Comparison of ENCODE assay signal across 8 cellular contexts in the genomic region with DNA sequence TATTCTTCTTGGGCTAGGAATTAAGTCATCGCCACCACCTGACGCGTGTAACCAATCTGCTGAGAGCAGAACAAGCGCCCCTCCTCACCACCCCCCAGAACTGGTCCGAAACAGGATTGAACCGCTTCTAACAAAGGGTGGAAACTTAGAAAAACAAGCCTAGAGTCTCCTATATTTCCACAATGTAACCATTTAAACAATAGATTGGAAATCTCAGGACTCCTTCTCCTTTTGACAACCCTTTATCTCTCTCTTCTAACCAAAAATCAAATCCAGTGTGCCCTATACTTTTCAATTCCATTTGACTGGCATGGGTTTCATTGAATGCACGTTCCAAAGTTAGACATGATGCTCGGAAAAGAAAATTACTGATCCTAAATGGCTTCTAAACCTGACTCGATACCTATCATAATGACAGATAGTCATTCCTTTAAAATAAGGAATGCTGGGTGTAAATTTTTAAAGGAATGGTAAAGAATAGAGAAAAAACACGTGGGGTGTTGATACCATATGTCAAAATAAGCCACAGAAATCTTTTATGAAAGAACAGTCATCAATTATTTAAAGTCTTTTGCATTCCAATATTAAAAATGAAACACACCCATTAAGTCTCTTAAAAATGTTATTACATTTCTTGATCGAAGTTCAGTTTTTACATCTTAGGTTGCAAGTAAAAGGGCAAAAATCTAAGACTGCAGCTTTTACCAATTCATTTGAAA. TPM values are rescaled to one million over a fixed set of nuclear protein-coding genes. Genes with fewer than 3 reads are reported as not detected.
DNase-seq lines count a peak whose midpoint lies in the region; ATAC-seq, FAIRE-seq and TF ChIP-seq lines count a peak whose summit lies in the region.

No MANE protein-coding gene starts in this region.

- H3K9me3 ChIP-seq in mesenchymal stem cell (ENCODE audit: control insufficient read depth, low read length), result no peaks in the 10 kb centered on the region

- H3K4me2 ChIP-seq in mesenchymal stem cell (ENCODE audit: low read length, poor library complexity, severe bottlenecking), result peak overlapping the region; percentile 33

- no peak overlapping the region for H2BK12ac ChIP-seq in mesenchymal stem cell (ENCODE audit: low read length in 2 of 2)

- H3K18ac ChIP-seq in mesenchymal stem cell (ENCODE audit: low read depth in 1 of 2, low read length in 2 of 2), result no peak overlapping the region

- H2AK5ac ChIP-seq in mesenchymal stem cell (ENCODE audit: low read length, severe bottlenecking), result no peak overlapping the region

- H2BK15ac ChIP-seq in mesenchymal stem cell (ENCODE audit: low read depth, poor library complexity, severe bottlenecking), result no peak overlapping the region

- no peaks in the 10 kb centered on the region for H3K4me1 ChIP-seq in mesenchymal stem cell (ENCODE audit: control insufficient read depth, insufficient read depth, low read depth, low read length)

- peak; percentile 13; the same call in 1 of the 2 replicates for TF ChIP-seq POLR2A in GM12891 (IDR thresholded peaks at IDR 0.05; ENCODE audit: low read depth, low read length)

- POLR2A ChIA-PET in activated CD8-positive, alpha-beta T cell treated with anti-CD3 and anti-CD28 coated beads for 36 hours (lab: Charles Lee), result interaction anchor here (0.7 to 2.7 kb wide), 13 partner anchors 9 to 509 kb away, joined by 3 to 40 read pairs (median 4); no protein-coding TSS in a partner anchor

- peak overlapping the region; percentile 98 for H3K27ac Mint-ChIP-seq in activated CD8-positive, alpha-beta T cell treated with anti-CD3 and anti-CD28 coated beads for 36 hours
- H3K27ac Mint-ChIP-seq in effector memory CD8-positive, alpha-beta T cell, result peak overlapping the region; percentile 98 to 100

- H3K23ac ChIP-seq in mesenchymal stem cell (ENCODE audit: low read length in 2 of 2), result no peak overlapping the region

- FAIRE-seq in GM12891 (lab: Jason Lieb, UNC), result peak; percentile 72

- H3K27me3 ChIP-seq in mesenchymal stem cell (ENCODE audit: control insufficient read depth in 1 of 2, insufficient read depth in 1 of 2, low read length in 2 of 2), result no peaks in the 10 kb centered on the region

- peak; percentile 12 for ATAC-seq in HG03432 (IDR thresholded peaks at IDR 0.05; ENCODE audit: unreplicated experiment)
- peak; percentile 21 for ATAC-seq in activated CD8-positive, alpha-beta T cell treated with anti-CD3 and anti-CD28 coated beads for 36 hours
- peak; percentile 28 for ATAC-seq in effector memory CD8-positive, alpha-beta T cell (replicated peaks)

- intact Hi-C loops in activated CD8-positive, alpha-beta T cell treated with anti-CD3 and anti-CD28 coated beads for 36 hours (cut with micrococcal nuclease), result loop anchor here (2.0 to 10.0 kb wide), 4 partner anchors 101 to 517 kb away; no protein-coding TSS in a partner anchor

- no peaks in the 10 kb centered on the region for H3K79me1 ChIP-seq in mesenchymal stem cell (replicated peaks; ENCODE audit: low read length, poor library complexity, severe bottlenecking)

- H4K8ac ChIP-seq in mesenchymal stem cell (ENCODE audit: low read length), result no peak overlapping the region

- peak overlapping the region; percentile 34 to 91 for H3K4me3 ChIP-seq in mesenchymal stem cell (ENCODE audit: insufficient read depth in 1 of 2, low read depth in 1 of 2, low read length in 2 of 2)

- no peak overlapping the region for H3K14ac ChIP-seq in mesenchymal stem cell (ENCODE audit: low read length in 2 of 2)

- no peak overlapping the region for H3K4ac ChIP-seq in mesenchymal stem cell (ENCODE audit: low read depth in 1 of 2, low read length in 2 of 2)

- peaks cover 25% of the 10 kb centered on the region for H3K4me1 Mint-ChIP-seq in activated CD8-positive, alpha-beta T cell treated with anti-CD3 and anti-CD28 coated beads for 36 hours (ENCODE audit: low read depth)
- H3K4me1 Mint-ChIP-seq in effector memory CD8-positive, alpha-beta T cell (ENCODE audit: low read depth in 2 of 2), result peaks cover 14 to 34% of the 10 kb centered on the region in 2 donors

- peak overlapping the region; percentile 99 for H3K9ac ChIP-seq in mesenchymal stem cell (ENCODE audit: low read length)

- H3K27me3 Mint-ChIP-seq in activated CD8-positive, alpha-beta T cell treated with anti-CD3 and anti-CD28 coated beads for 36 hours, result no peaks in the 10 kb centered on the region
- H3K27me3 Mint-ChIP-seq in effector memory CD8-positive, alpha-beta T cell, result no peaks in the 10 kb centered on the region

- no peak overlapping the region for H2AFZ ChIP-seq in mesenchymal stem cell (ENCODE audit: low read depth, low read length)

- no peak overlapping the region for H4K91ac ChIP-seq in mesenchymal stem cell (ENCODE audit: low read length)

- H3K27ac ChIP-seq in mesenchymal stem cell (ENCODE audit: low read length, poor library complexity, severe bottlenecking), result peak overlapping the region; percentile 75

- no peak overlapping the region for H2BK5ac ChIP-seq in mesenchymal stem cell (ENCODE audit: low read depth, low read length, poor library complexity, severe bottlenecking)

- H3K9me3 Mint-ChIP-seq in activated CD8-positive, alpha-beta T cell treated with anti-CD3 and anti-CD28 coated beads for 36 hours, result no peaks in the 10 kb centered on the region
- H3K9me3 Mint-ChIP-seq in effector memory CD8-positive, alpha-beta T cell, result no peaks in the 10 kb centered on the region

- H2BK120ac ChIP-seq in mesenchymal stem cell (ENCODE audit: low read depth, low read length), result no peak overlapping the region

- peaks cover 0 to 20% of the 10 kb centered on the region in 2 experiments for H3K36me3 ChIP-seq in mesenchymal stem cell (ENCODE audit: control insufficient read depth in 1 of 2, insufficient read depth in 2 of 2, low read depth in 1 of 2, low read length in 2 of 2)

- no peak for DNase-seq in GM12891 (ENCODE audit: insufficient read length, low spot score)
- peak; percentile 69 for DNase-seq in NCI-H82 treated with DMSO at 0.1 percent for 48 hours (lab: John Stamatoyannopoulos, UW; ENCODE audit: unreplicated experiment)
- DNase-seq in activated CD8-positive, alpha-beta T cell treated with anti-CD3 and anti-CD28 coated beads for 36 hours, result peak; percentile 93
- peak; percentile 63 to 80 (median 66) for DNase-seq in effector memory CD8-positive, alpha-beta T cell
- DNase-seq in mesenchymal stem cell, result peak; percentile 86
- peak; percentile 36 for DNase-seq in stimulated activated CD8-positive, alpha-beta memory T cell treated with anti-CD3 and anti-CD28 coated beads, Interleukin-12 subunit alpha, Interleukin-12 subunit beta, amount 100 ng/mL, for 24 hours (ENCODE audit: extremely low read depth)
- DNase-seq in GOT3 (lab: John Stamatoyannopoulos, UW), result no peak

- CTCF ChIA-PET in activated CD8-positive, alpha-beta T cell treated with anti-CD3 and anti-CD28 coated beads for 36 hours (lab: Charles Lee), result interaction anchor here (1.0 to 7.1 kb wide), 6 partner anchors 8 to 448 kb away, joined by 3 to 114 read pairs (median 53); no protein-coding TSS in a partner anchor

- 0% methylated on average over 6 of the region's 11 CpGs for WGBS in mesenchymal stem cell

- peak overlapping the region; percentile 93 for H3K4me3 Mint-ChIP-seq in activated CD8-positive, alpha-beta T cell treated with anti-CD3 and anti-CD28 coated beads for 36 hours
- peak overlapping the region; percentile 81 to 94 for H3K4me3 Mint-ChIP-seq in effector memory CD8-positive, alpha-beta T cell

- no peak for TF ChIP-seq CTCF in activated CD8-positive, alpha-beta T cell treated with anti-CD3 and anti-CD28 coated beads for 36 hours (IDR thresholded peaks at IDR 0.05)

- H3K36me3 Mint-ChIP-seq in activated CD8-positive, alpha-beta T cell treated with anti-CD3 and anti-CD28 coated beads for 36 hours (ENCODE audit: low read depth), result peaks cover 34% of the 10 kb centered on the region
- H3K36me3 Mint-ChIP-seq in effector memory CD8-positive, alpha-beta T cell (ENCODE audit: insufficient read depth), result peaks cover 66% of the 10 kb centered on the region

TF ChIP-seq in GM12891, 5 proteins besides CTCF, POLR2A, EP300 and RAD21:
- peak; percentile 21; the same call in 1 of the 2 replicates for TF ChIP-seq TAF1 (IDR thresholded peaks at IDR 0.05; ENCODE audit: low read depth, low read length)
- no peak for TF ChIP-seq PAX5 (IDR thresholded peaks at IDR 0.05; ENCODE audit: insufficient read depth, low read length, severe bottlenecking)

RNA-seq across cellular contexts. Expression of a gene that starts 1.2 kb away (rescaled TPM):
- polyA plus RNA-seq in GM12891 (2012; ENCODE audit: low read depth, missing spikeins), result 5.3 TPM
- total RNA-seq in activated CD8-positive, alpha-beta T cell treated with anti-CD3 and anti-CD28 coated beads for 36 hours, result 10 to 100 TPM; 35.4 to 39.2 TPM
- polyA plus RNA-seq in mesenchymal stem cell (2013, experiment 1 of 2), result 32.4 TPM
- polyA plus RNA-seq in mesenchymal stem cell (2013, experiment 2 of 2), result 32.1 TPM

Comparison
In these comparisons a context has a peak if more than half of its experiments do, and no peak if none do; other contexts are left out.
1. DNase-seq: peak in NCI-H82 treated with DMSO at 0.1 percent for 48 hours (single experiment), activated CD8-positive, alpha-beta T cell treated with anti-CD3 and anti-CD28 coated beads for 36 hours (single experiment), effector memory CD8-positive, alpha-beta T cell (3 of 3), mesenchymal stem cell (single experiment) and stimulated activated CD8-positive, alpha-beta memory T cell treated with anti-CD3 and anti-CD28 coated beads, Interleukin-12 subunit alpha, Interleukin-12 subunit beta, amount 100 ng/mL, for 24 hours (single experiment); none in GM12891 (single experiment) and GOT3 (single experiment).
2. Peak in every context shown above with its lines, with median percentiles within 50 percentile points of each other: ATAC-seq.